Comparison of ENCODE assay signal across 9 cellular contexts in the genomic region with DNA sequence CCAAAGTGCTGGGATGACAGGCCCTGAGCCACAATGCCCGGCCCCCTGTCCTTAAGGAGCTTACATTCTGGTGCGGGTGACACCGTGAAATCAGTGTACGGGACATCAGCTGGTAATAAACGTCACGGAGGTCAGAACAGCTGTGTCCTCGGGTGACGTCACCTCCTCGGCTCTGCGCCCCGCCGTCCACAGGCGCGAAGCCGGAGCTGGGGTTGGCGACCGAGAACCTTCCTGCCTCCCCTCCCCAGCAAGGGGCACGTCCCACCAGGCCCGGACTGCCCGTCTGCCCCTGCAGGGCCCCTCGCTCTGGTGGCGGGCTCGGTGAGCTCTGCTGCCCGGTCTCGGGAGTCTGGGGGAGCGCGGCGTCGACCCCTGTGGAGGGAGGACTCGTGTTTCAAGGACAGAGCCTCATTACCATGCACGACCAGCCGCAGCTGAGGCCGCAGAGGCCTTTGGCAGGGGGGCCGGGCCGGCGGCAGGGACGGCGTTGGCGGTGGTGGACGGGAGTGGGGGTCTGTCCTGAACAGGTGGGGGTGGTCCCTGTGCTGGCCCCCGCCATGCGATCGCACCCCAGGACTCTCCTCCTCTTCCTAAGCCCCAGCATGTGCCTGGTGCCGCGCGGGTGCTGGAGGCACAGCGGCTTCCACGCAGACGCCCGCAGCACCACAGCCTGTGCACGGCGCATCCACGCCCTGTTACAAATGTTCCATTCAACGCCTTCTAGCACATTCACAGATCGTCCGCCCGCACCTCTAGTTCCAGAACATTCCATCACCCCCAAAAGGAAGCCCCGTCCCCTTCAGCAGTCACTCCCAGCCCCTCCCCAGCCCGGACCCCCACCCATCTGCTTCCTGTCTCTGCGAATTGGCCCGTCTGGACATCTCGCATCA. TPM values are rescaled to one million over a fixed set of nuclear protein-coding genes. Genes with fewer than 3 reads are reported as not detected.
DNase-seq lines count a peak whose midpoint lies in the region; ATAC-seq and TF ChIP-seq lines count a peak whose summit lies in the region.
"Had no signal": no experiment of that assay in that cellular context is flagged by ENCODE, and none has a peak within 500 bp of the region (broad histone marks: within the 10 kb centered on the region; RNA-seq: fewer than 3 reads in every experiment).

No MANE protein-coding gene starts in this region.

- no peaks in the 10 kb centered on the region for H3K9me3 ChIP-seq in CD8-positive, alpha-beta memory T cell (ENCODE audit: low read length)
- no peaks in the 10 kb centered on the region for H3K9me3 ChIP-seq in body of pancreas
- no peaks in the 10 kb centered on the region for H3K9me3 ChIP-seq in lower lobe of right lung

- no peak overlapping the region for H3K4me3 ChIP-seq in CD8-positive, alpha-beta memory T cell (ENCODE audit: low read length)
- H3K4me3 ChIP-seq in body of pancreas (no peak overlapping the region), lower lobe of right lung (no peak overlapping the region)

- CTCF ChIA-PET in CD8-positive, alpha-beta memory T cell (lab: Charles Lee) = interaction anchor here (0.8 to 1.4 kb wide), 3 partner anchors 14 to 67 kb away, joined by 3 read pairs; partner anchors contain the start of gene PLEKHJ1
- CTCF ChIA-PET in RWPE1 (lab: Yijun Ruan, JAX) = interaction anchor here (0.6 kb wide), 1 partner anchor 79 kb away, joined by 3 read pairs; no protein-coding TSS in a partner anchor

- ATAC-seq in body of pancreas (peak; percentile 51), lower lobe of right lung (peak; percentile 31 to 36), HG03095 (IDR thresholded peaks at IDR 0.05; ENCODE audit: unreplicated experiment) (no peak)

- peaks cover 19% of the 10 kb centered on the region for H3K27me3 ChIP-seq in CD8-positive, alpha-beta memory T cell (ENCODE audit: insufficient read depth, low read length, poor library complexity, severe bottlenecking)
- H3K27me3 ChIP-seq in body of pancreas (peaks cover 0 to 5% of the 10 kb centered on the region in 2 donors), lower lobe of right lung (ENCODE audit: low read depth) (peaks cover 65% of the 10 kb centered on the region)

- POLR2A ChIA-PET in CD8-positive, alpha-beta memory T cell (lab: Charles Lee) = interaction anchor here (0.5 to 0.9 kb wide), 2 partner anchors 13 to 250 kb away, joined by 4 read pairs; no protein-coding TSS in a partner anchor
- POLR2A ChIA-PET in RWPE1 (lab: Yijun Ruan, JAX; ENCODE audit: low non-redundant PET) = interaction anchor here (0.7 kb wide), 1 partner anchor 129 kb away, joined by 3 read pairs; no protein-coding TSS in a partner anchor

- H3K4me1 ChIP-seq in CD8-positive, alpha-beta memory T cell (ENCODE audit: insufficient read depth, low read length) = peaks cover 9% of the 10 kb centered on the region
- H3K4me1 ChIP-seq in body of pancreas (peaks cover 9% of the 10 kb centered on the region), lower lobe of right lung (peaks cover 9% of the 10 kb centered on the region)

- TF ChIP-seq POLR2A in body of pancreas (IDR thresholded peaks at IDR 0.05) = no peak

- DNase-seq in CD8-positive, alpha-beta memory T cell = no peak
- peak; percentile 32 to 63 (median 54) for DNase-seq in body of pancreas
- no peak for DNase-seq in lower lobe of right lung
- no peak for DNase-seq in RWPE1 (ENCODE audit: low spot score)
- DNase-seq in NOMO-1 treated with dmso at 0.1 percent for 144 hours (lab: John Stamatoyannopoulos, UW; ENCODE audit: unreplicated experiment) = no peak
- DNase-seq: central memory CD4-positive, alpha-beta T cell; stimulated activated CD4-positive, alpha-beta T cell treated with anti-CD3 and anti-CD28 coated beads, Interleukin-12 subunit alpha, Interleukin-12 subunit beta, amount 100 ng/mL, for 4 hours had no signal

- H3K27me3 Mint-ChIP-seq in CD8-positive, alpha-beta memory T cell = peaks cover 25 to 34% of the 10 kb centered on the region in 2 donors

- no peak overlapping the region for H3K27ac ChIP-seq in CD8-positive, alpha-beta memory T cell (ENCODE audit: low read depth, low read length)
- H3K27ac ChIP-seq in body of pancreas = no peak overlapping the region
- H3K27ac ChIP-seq in lower lobe of right lung = no peak overlapping the region
- no peak overlapping the region for H3K27ac ChIP-seq in RWPE1

- 21 to 22% methylated on average over 19 to 62 of the region's 62 CpGs for WGBS in body of pancreas, 2 donors

- H3K27ac Mint-ChIP-seq in CD8-positive, alpha-beta memory T cell = peak overlapping the region in 3 of 8 donors; percentile 32 to 76 (median 42)

- H3K4me3 Mint-ChIP-seq in CD8-positive, alpha-beta memory T cell = peak overlapping the region in 6 of 7 donors; percentile 34 to 64 (median 58)

- peaks cover 4 to 17% (median 5%) of the 10 kb centered on the region in 3 donors for H3K4me1 Mint-ChIP-seq in CD8-positive, alpha-beta memory T cell

- no peaks in the 10 kb centered on the region for H3K36me3 ChIP-seq in CD8-positive, alpha-beta memory T cell (ENCODE audit: insufficient read depth, low read length)
- no peaks in the 10 kb centered on the region for H3K36me3 ChIP-seq in body of pancreas (replicated peaks in 1 of 2; ENCODE audit: insufficient read depth in 1 of 2, low read depth in 2 of 2)
- H3K36me3 ChIP-seq in lower lobe of right lung = no peaks in the 10 kb centered on the region

- TF ChIP-seq CTCF in body of pancreas (IDR thresholded peaks at IDR 0.05) (no peak), lower lobe of right lung (IDR thresholded peaks at IDR 0.05) (no peak), RWPE1 (conservative IDR thresholded peaks at IDR 0.05; ENCODE audit: low read depth) (no peak)

- H3K36me3 Mint-ChIP-seq in CD8-positive, alpha-beta memory T cell = no peaks in the 10 kb centered on the region

- intact Hi-C loops in body of pancreas (cut with DNase I) (no loop called here), lower lobe of right lung (cut with DNase I) (no loop called here)

- H3K9me3 Mint-ChIP-seq in CD8-positive, alpha-beta memory T cell = no peaks in the 10 kb centered on the region

RNA-seq across cellular contexts. Expression of gene LINGO3, which starts 5.4 kb away (rescaled TPM):
- total RNA-seq in CD8-positive, alpha-beta memory T cell = under 1 TPM; 0.09 to 0.15 TPM
- 9.2 TPM for polyA plus RNA-seq in CD8-positive, alpha-beta memory T cell
- not detected for total RNA-seq in body of pancreas
- not detected for total RNA-seq in lower lobe of right lung
- total RNA-seq: G401 had no signal

RNA-seq across cellular contexts. Expression of gene PEAK3, which starts 20.6 kb away (rescaled TPM):
- total RNA-seq in CD8-positive, alpha-beta memory T cell = not detected
- 0.79 TPM for polyA plus RNA-seq in CD8-positive, alpha-beta memory T cell
- total RNA-seq in body of pancreas = under 1 TPM; 0.66 to 0.78 TPM
- total RNA-seq in lower lobe of right lung = 7.5 TPM
- total RNA-seq: G401 had no signal

RNA-seq across cellular contexts. Expression of gene LSM7, which starts 25.8 kb away (rescaled TPM):
- 100 to 1,000 TPM; 163 to 168 TPM for total RNA-seq in CD8-positive, alpha-beta memory T cell
- 162 TPM for polyA plus RNA-seq in CD8-positive, alpha-beta memory T cell
- 10 to 100 TPM; 45.7 to 69.9 TPM for total RNA-seq in body of pancreas
- 58.2 TPM for total RNA-seq in lower lobe of right lung

RNA-seq across cellular contexts. Expression of gene SPPL2B, which starts 25.9 kb away (rescaled TPM):
- total RNA-seq in CD8-positive, alpha-beta memory T cell = 10 to 100 TPM; 39.0 to 41.4 TPM
- 8.4 TPM for polyA plus RNA-seq in CD8-positive, alpha-beta memory T cell
- total RNA-seq in body of pancreas (100 to 1,000 TPM in 1 of 2 donors, 10 to 100 TPM in 1; 75.8 to 202 TPM), lower lobe of right lung (52.3 TPM)

RNA-seq across cellular contexts. Expression of gene JSRP1, which starts 46.3 kb away (rescaled TPM):
- total RNA-seq in CD8-positive, alpha-beta memory T cell = 1 to 10 TPM in 1 of 2 experiments, under 1 TPM in 1; 0.73 to 1.0 TPM
- polyA plus RNA-seq in CD8-positive, alpha-beta memory T cell = 0.91 TPM
- total RNA-seq in body of pancreas (not detected), lower lobe of right lung (not detected)

Comparison
In these comparisons a context has a peak if more than half of its experiments do, and no peak if none do; other contexts are left out.
1. DNase-seq: peak in body of pancreas (4 of 4); none in CD8-positive, alpha-beta memory T cell (0 of 5), lower lobe of right lung (single experiment), RWPE1 (single experiment) and NOMO-1 treated with dmso at 0.1 percent for 144 hours (single experiment).